In the genomic region with DNA sequence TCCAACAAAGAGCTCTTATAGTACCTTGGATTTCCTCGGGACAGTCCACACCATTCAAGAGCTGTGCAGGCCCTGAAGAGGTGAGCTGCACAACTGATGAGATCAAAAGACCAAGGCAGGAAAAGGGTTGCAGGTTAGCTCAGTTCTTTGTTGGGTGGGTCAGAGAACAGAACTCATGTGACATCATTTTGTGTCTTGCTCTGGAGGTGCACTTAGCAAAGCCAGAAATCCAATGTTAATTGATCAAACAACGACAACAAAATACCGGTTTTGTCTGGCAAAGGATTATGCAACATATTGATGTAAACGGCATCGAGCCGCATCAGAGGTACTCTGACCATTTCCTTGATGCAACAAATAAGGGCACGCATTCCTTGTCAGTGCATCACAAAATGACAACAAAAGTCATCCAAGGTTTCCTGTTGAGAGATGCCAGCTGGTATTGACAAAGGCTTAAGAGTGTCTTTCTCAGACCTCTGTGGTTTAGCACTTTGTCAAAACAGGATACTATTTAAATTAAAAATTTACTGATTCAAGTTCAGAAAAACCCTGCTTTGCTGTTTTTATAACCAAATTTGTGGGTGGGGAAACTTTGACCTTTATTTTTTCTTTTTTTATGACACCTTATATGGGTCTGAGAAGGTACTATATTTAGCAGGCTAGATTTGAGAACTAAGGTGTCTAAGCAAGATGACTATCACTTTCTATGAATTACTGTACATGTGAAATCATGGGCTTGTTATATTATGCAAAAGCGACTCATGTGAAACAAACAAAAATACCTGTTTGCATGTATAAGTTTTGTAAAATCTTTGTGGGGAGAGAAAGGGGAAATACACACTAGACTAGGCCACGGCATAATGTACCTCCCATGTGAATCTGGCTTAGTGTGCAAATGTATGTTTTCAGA, we compare ENCODE assay signal across 8 cellular contexts.
DNase-seq lines count a peak whose midpoint lies in the region; ATAC-seq, FAIRE-seq and TF ChIP-seq lines count a peak whose summit lies in the region.

No MANE protein-coding gene starts in this region.

- H3K9ac ChIP-seq in MM.1S (ENCODE audit: low read length): no peak overlapping the region

- H3K27ac Mint-ChIP-seq in effector memory CD8-positive, alpha-beta T cell: peak overlapping the region; percentile 14 to 65

- peak overlapping the region; percentile 59 to 61 for H3K4me3 Mint-ChIP-seq in effector memory CD8-positive, alpha-beta T cell

- H3K79me2 ChIP-seq in MM.1S (ENCODE audit: low read length): no peaks in the 10 kb centered on the region

- H3K27me3 Mint-ChIP-seq in effector memory CD8-positive, alpha-beta T cell: no peaks in the 10 kb centered on the region

- DNase-seq in MM.1S (peak; percentile 17), NCI-H128 (lab: John Stamatoyannopoulos, UW; ENCODE audit: unreplicated experiment) (no peak), frontal cortex (ENCODE audit: low spot score in 2 of 2) (no peak), anterior cingulate cortex (lab: John Stamatoyannopoulos, UW) (no peak), right cardiac atrium (no peak)
- peak; percentile 36 to 45 (median 39) for DNase-seq in effector memory CD8-positive, alpha-beta T cell

- no peaks in the 10 kb centered on the region for H3K9me3 ChIP-seq in MM.1S (replicated peaks; ENCODE audit: insufficient read depth, low read length)
- H3K9me3 ChIP-seq in right cardiac atrium (ENCODE audit: control insufficient read depth, low read length): no peaks in the 10 kb centered on the region

- no peaks in the 10 kb centered on the region for H4K20me1 ChIP-seq in MM.1S (ENCODE audit: insufficient read depth, low read length)

- H3K4me3 ChIP-seq in MM.1S (ENCODE audit: low read length) (no peak overlapping the region), right cardiac atrium (ENCODE audit: low read length) (no peak overlapping the region)

- H3K36me3 ChIP-seq in MM.1S (replicated peaks; ENCODE audit: insufficient read depth, low read length): no peaks in the 10 kb centered on the region

- peaks cover 6% of the 10 kb centered on the region; the same call in 1 of the 2 replicates for H3F3A ChIP-seq in MM.1S (ENCODE audit: insufficient read depth, low read length)

- H2AFZ ChIP-seq in MM.1S (ENCODE audit: low read length): no peak overlapping the region

- H3K27ac ChIP-seq in MM.1S (ENCODE audit: low read length): no peak overlapping the region
- no peak overlapping the region for H3K27ac ChIP-seq in right cardiac atrium (ENCODE audit: low read length)

- peaks cover 45 to 76% of the 10 kb centered on the region in 2 donors for H3K4me1 Mint-ChIP-seq in effector memory CD8-positive, alpha-beta T cell (ENCODE audit: low read depth in 2 of 2)

- no peaks in the 10 kb centered on the region for H3K9me2 ChIP-seq in MM.1S (replicated peaks; ENCODE audit: insufficient read depth, low read length)

- TF ChIP-seq CTCF in MM.1S (IDR thresholded peaks at IDR 0.05; ENCODE audit: low read length): no peak

- H3K27me3 ChIP-seq in MM.1S (replicated peaks; ENCODE audit: insufficient read depth, low read length): no peaks in the 10 kb centered on the region
- H3K27me3 ChIP-seq in right cardiac atrium (ENCODE audit: control insufficient read depth, insufficient read depth): no peaks in the 10 kb centered on the region

- ATAC-seq in GM18498 (IDR thresholded peaks at IDR 0.05; ENCODE audit: unreplicated experiment) (peak; percentile 89), GM21737 (IDR thresholded peaks at IDR 0.05; ENCODE audit: unreplicated experiment) (peak; percentile 88), right cardiac atrium (no peak)
- peak; percentile 79 for ATAC-seq in effector memory CD8-positive, alpha-beta T cell (replicated peaks)

- no peak for FAIRE-seq in frontal cortex (lab: Jason Lieb, UNC)

- WGBS in right cardiac atrium: 85% methylated on average over 9 of the region's 9 CpGs

- no peaks in the 10 kb centered on the region for H3K9me3 Mint-ChIP-seq in effector memory CD8-positive, alpha-beta T cell

- peaks cover 5% of the 10 kb centered on the region for H3K36me3 Mint-ChIP-seq in effector memory CD8-positive, alpha-beta T cell (ENCODE audit: insufficient read depth)

- intact Hi-C loops in right cardiac atrium (cut with DNase I): no loop called here

- H3K4me1 ChIP-seq in MM.1S (ENCODE audit: low read length) (peaks cover 33% of the 10 kb centered on the region), right cardiac atrium (ENCODE audit: control insufficient read depth, insufficient read depth, low read length) (peaks cover 10% of the 10 kb centered on the region)

- no peak overlapping the region for H3K4me2 ChIP-seq in MM.1S (ENCODE audit: low read depth, low read length)

Comparison
In these comparisons a context has a peak if more than half of its experiments do, and no peak if none do; other contexts are left out.
1. ATAC-seq: peak in GM18498 (single experiment), GM21737 (single experiment) and effector memory CD8-positive, alpha-beta T cell (single experiment); none in right cardiac atrium (0 of 2).
2. DNase-seq: peak in MM.1S (single experiment) and effector memory CD8-positive, alpha-beta T cell (3 of 3); none in NCI-H128 (single experiment), frontal cortex (0 of 2), anterior cingulate cortex (0 of 58) and right cardiac atrium (0 of 3).